In the genomic region with DNA sequence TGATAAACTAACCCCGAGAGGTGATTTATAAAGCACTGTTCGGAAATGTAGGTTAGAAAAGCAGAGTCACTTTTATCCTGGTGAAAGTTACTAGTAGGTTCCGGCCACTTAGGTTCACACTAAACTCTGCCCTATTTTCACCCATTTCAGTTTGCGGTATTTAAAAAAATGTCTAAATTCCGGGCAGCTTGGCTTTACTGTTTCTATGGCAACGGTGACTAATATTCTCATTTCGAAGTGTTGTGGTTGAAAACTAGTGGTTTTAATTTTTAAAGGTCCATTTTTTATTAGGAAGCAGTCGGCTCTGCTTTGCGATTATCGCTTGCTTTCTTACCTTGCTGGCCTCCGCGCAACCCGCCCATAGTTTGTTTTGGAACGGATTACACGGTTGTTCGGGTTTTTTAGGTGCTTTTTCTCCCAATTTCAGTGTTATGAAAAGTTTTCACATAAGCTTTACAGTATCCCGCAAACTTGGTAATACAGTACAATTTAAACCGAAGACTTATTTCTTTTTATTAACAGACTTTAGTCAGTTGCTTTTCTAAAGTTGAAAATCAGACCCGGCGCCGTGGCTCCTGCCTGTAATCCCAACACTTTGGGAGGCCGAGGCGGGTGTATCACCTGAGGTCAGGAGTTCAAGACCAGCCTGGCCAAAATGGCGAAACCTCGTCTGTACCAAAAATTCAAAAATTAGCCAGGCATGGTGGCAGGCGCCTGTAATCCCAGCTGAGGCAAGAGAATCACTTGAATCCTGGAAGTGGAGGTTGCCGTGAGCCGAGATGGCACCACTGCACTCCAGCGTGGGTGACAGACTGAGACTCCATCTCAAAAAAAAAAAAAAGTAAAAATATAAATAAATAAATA, we compare ENCODE assay signal across 8 cellular contexts. TPM values are rescaled to one million over a fixed set of nuclear protein-coding genes. Genes with fewer than 3 reads are reported as not detected.
A peak's percentile ranks its signal among the peaks of the same experiment; 100 is the strongest.
DNase-seq lines count a peak whose midpoint lies in the region; ATAC-seq lines count a peak whose summit lies in the region.

No MANE protein-coding gene starts in this region.

- peak in 2 of 3 donors; percentile 25 to 72 for DNase-seq in CD4-positive, CD25-positive, alpha-beta regulatory T cell
- peak; percentile 26 for DNase-seq in GM19238 (ENCODE audit: insufficient read length, low spot score)
- DNase-seq in SW480 (ENCODE audit: low spot score) = peak; percentile 59
- peak; percentile 73 for DNase-seq in central memory CD4-positive, alpha-beta T cell
- DNase-seq in memory B cell (ENCODE audit: low spot score in 2 of 2) = peak; percentile 18 to 25
- no peak for DNase-seq in NCI-H1930 (lab: John Stamatoyannopoulos, UW)

- peaks cover 0 to 4% (median 3%) of the 10 kb centered on the region in 7 donors for H3K9me3 Mint-ChIP-seq in CD4-positive, CD25-positive, alpha-beta regulatory T cell
- H3K9me3 Mint-ChIP-seq in memory B cell = peaks cover 5% of the 10 kb centered on the region

- peaks cover 27% of the 10 kb centered on the region for H3K4me1 ChIP-seq in CD4-positive, CD25-positive, alpha-beta regulatory T cell (ENCODE audit: control insufficient read depth, insufficient read depth, low read length, poor library complexity, severe bottlenecking)
- peaks cover 2% of the 10 kb centered on the region for H3K4me1 ChIP-seq in thymus (ENCODE audit: control insufficient read depth, insufficient read depth, low read length)

- H3K27me3 Mint-ChIP-seq in CD4-positive, CD25-positive, alpha-beta regulatory T cell = peaks cover 10% of the 10 kb centered on the region
- no peaks in the 10 kb centered on the region for H3K27me3 Mint-ChIP-seq in memory B cell

- H3K36me3 Mint-ChIP-seq in CD4-positive, CD25-positive, alpha-beta regulatory T cell = peaks cover 3% of the 10 kb centered on the region
- H3K36me3 Mint-ChIP-seq in memory B cell = peaks cover 5% of the 10 kb centered on the region

- no peaks in the 10 kb centered on the region for H3K9me3 ChIP-seq in CD4-positive, CD25-positive, alpha-beta regulatory T cell (ENCODE audit: control insufficient read depth in 2 of 2, low read length in 2 of 2)
- H3K9me3 ChIP-seq in thymus (ENCODE audit: control insufficient read depth) = no peaks in the 10 kb centered on the region

- H3K27ac Mint-ChIP-seq in CD4-positive, CD25-positive, alpha-beta regulatory T cell = peak overlapping the region; percentile 94 to 100 (median 94)
- peak overlapping the region; percentile 100 for H3K27ac Mint-ChIP-seq in memory B cell

- peak overlapping the region; percentile 98 for H3K27ac ChIP-seq in CD4-positive, CD25-positive, alpha-beta regulatory T cell (ENCODE audit: insufficient read depth, low read length, poor library complexity, severe bottlenecking)
- peak overlapping the region; percentile 97 for H3K27ac ChIP-seq in thymus (ENCODE audit: low read depth)

- H3K36me3 ChIP-seq in CD4-positive, CD25-positive, alpha-beta regulatory T cell (ENCODE audit: control insufficient read depth, insufficient read depth, low read length) = no peaks in the 10 kb centered on the region
- no peaks in the 10 kb centered on the region for H3K36me3 ChIP-seq in thymus (ENCODE audit: control insufficient read depth, insufficient read depth)

- peak overlapping the region; percentile 87 for H3K4me3 ChIP-seq in CD4-positive, CD25-positive, alpha-beta regulatory T cell (ENCODE audit: low read depth, low read length)
- H3K4me3 ChIP-seq in thymus (ENCODE audit: low read length) = peak overlapping the region; percentile 96

- peak overlapping the region; percentile 95 to 99 (median 96) for H3K4me3 Mint-ChIP-seq in CD4-positive, CD25-positive, alpha-beta regulatory T cell
- peak overlapping the region; percentile 89 for H3K4me3 Mint-ChIP-seq in memory B cell

- H3K4me1 Mint-ChIP-seq in CD4-positive, CD25-positive, alpha-beta regulatory T cell = peaks cover 24 to 50% (median 37%) of the 10 kb centered on the region in 4 donors
- peaks cover 29% of the 10 kb centered on the region for H3K4me1 Mint-ChIP-seq in memory B cell

- H3K27me3 ChIP-seq in CD4-positive, CD25-positive, alpha-beta regulatory T cell (ENCODE audit: control insufficient read depth, insufficient read depth, low read length) = no peaks in the 10 kb centered on the region
- no peaks in the 10 kb centered on the region for H3K27me3 ChIP-seq in thymus (ENCODE audit: control insufficient read depth, insufficient read depth)

- peak in 1 of 2 donors; percentile 0 for ATAC-seq in CD4-positive, CD25-positive, alpha-beta regulatory T cell (ENCODE audit: low read depth in 2 of 2)
- peak; percentile 14 for ATAC-seq in HG03520 (IDR thresholded peaks at IDR 0.05; ENCODE audit: unreplicated experiment)
- no peak for ATAC-seq in memory B cell (ENCODE audit: low read depth)

- 43% methylated on average over 29 of the region's 29 CpGs for WGBS in thymus

RNA-seq across cellular contexts. Expression of gene KDM4C, which starts 1.6 kb away (rescaled TPM):
- 99.0 TPM for total RNA-seq in CD4-positive, CD25-positive, alpha-beta regulatory T cell
- 10 to 100 TPM; 27.9 to 32.8 (median 30.0) TPM for polyA plus RNA-seq in CD4-positive, CD25-positive, alpha-beta regulatory T cell
- 20.3 TPM for polyA plus RNA-seq in thymus

Comparison
In these comparisons a context has a peak if more than half of its experiments do, and no peak if none do; other contexts are left out.
1. DNase-seq: peak in CD4-positive, CD25-positive, alpha-beta regulatory T cell (2 of 3), GM19238 (single experiment), SW480 (single experiment), central memory CD4-positive, alpha-beta T cell (single experiment) and memory B cell (2 of 2); none in NCI-H1930 (0 of 2).